Comparison of ENCODE assay signal across 8 cellular contexts in the genomic region with DNA sequence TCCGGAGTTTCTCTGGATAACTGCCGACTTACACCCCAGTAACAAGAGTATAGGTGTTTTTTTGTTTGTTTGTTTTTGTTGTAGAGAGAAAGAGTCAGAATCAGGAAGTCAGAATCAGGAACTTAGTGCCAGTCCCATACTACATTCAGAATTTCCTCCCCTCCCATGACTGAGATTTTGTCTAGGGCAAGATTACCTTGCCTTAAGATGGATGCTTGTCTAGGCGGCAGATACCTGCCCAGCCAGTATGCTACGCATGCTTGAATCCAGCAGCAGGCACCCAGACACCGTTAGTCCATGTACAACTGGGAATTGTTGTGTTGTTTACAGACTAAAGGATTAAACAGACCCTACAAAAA. TPM values are rescaled to one million over a fixed set of nuclear protein-coding genes. Genes with fewer than 3 reads are reported as not detected.
DNase-seq lines count a peak whose midpoint lies in the region; ATAC-seq and TF ChIP-seq lines count a peak whose summit lies in the region.

No MANE protein-coding gene starts in this region.

- H3K27ac ChIP-seq in AG04450 (ENCODE audit: low read depth, low read length) (peak overlapping the region; percentile 84), HL-60 (replicated peaks) (peak overlapping the region; percentile 83), neutrophil (peak overlapping the region; percentile 100)

- CTCF ChIA-PET in AG04450 (lab: Charles Lee) = interaction anchor here (1.0 to 2.1 kb wide), 6 partner anchors 10 to 401 kb away, joined by 3 to 28 read pairs (median 6); no protein-coding TSS in a partner anchor

- POLR2A ChIA-PET in AG04450 (lab: Yijun Ruan, JAX) = interaction anchor here (1.6 kb wide), 2 partner anchors 11 to 383 kb away, joined by 4 to 5 read pairs; a partner anchor contains a TSS

- no peaks in the 10 kb centered on the region for H3K27me3 ChIP-seq in AG04450 (ENCODE audit: control insufficient read depth, insufficient read depth, low read length)
- no peaks in the 10 kb centered on the region for H3K27me3 ChIP-seq in HL-60 (ENCODE audit: insufficient read depth, poor library complexity, severe bottlenecking)
- H3K27me3 ChIP-seq in neutrophil = no peaks in the 10 kb centered on the region

- peak; percentile 5; the same call in 1 of the 3 replicates for ATAC-seq in SK-N-SH treated with all-trans-retinoic acid at 6 μM for 48 hours
- peak; percentile 50 for ATAC-seq in esophagus mucosa
- no peak for ATAC-seq in GM19328 (IDR thresholded peaks at IDR 0.05; ENCODE audit: unreplicated experiment)

- H3K4me1 ChIP-seq in neutrophil (ENCODE audit: control insufficient read depth in 1 of 2, insufficient read depth in 1 of 2, low read depth in 1 of 2, low read length in 1 of 2) = peaks cover 60 to 61% of the 10 kb centered on the region in 2 experiments

- H3K9me3 ChIP-seq in AG04450 (ENCODE audit: control insufficient read depth, insufficient read depth, low read length) = no peaks in the 10 kb centered on the region
- H3K9me3 ChIP-seq in neutrophil = no peaks in the 10 kb centered on the region

- H3K36me3 ChIP-seq in neutrophil = peaks cover 48% of the 10 kb centered on the region

- H3K4me3 ChIP-seq in AG04450 (ENCODE audit: low read depth, low read length) = peak overlapping the region; percentile 59
- peak overlapping the region; percentile 48 for H3K4me3 ChIP-seq in HL-60 (replicated peaks; ENCODE audit: insufficient read depth, low read length)
- peak overlapping the region; percentile 67 to 75 for H3K4me3 ChIP-seq in neutrophil (ENCODE audit: low read depth in 1 of 2, low read length in 1 of 2)

- DNase-seq in AG04450 (ENCODE audit: low read depth, low spot score) = no peak
- peak in 1 of 2 experiments; percentile 20 for DNase-seq in HL-60 (ENCODE audit: low read depth in 1 of 2, low spot score in 1 of 2)
- no peak for DNase-seq in islet precursor cell
- no peak for DNase-seq in NCI-H446 (lab: John Stamatoyannopoulos, UW)

- TF ChIP-seq CTCF in AG04450 (IDR thresholded peaks at IDR 0.05; ENCODE audit: low read depth, low read length) (no peak), HL-60 (IDR thresholded peaks at IDR 0.05; ENCODE audit: insufficient read depth, low read length) (no peak), neutrophil (IDR thresholded peaks at IDR 0.05) (no peak)

TF ChIP-seq in SK-N-SH treated with all-trans-retinoic acid at 6 μM for 48 hours, 23 proteins besides CTCF, POLR2A, EP300 and RAD21:
- TF ChIP-seq ZC3H10 (CRISPR knock-in tag; IDR thresholded peaks at IDR 0.05) = no peak
- peak; percentile 36; the same call in 1 of the 2 replicates for TF ChIP-seq SNAI2 (CRISPR knock-in tag; IDR thresholded peaks at IDR 0.05)

RNA-seq across cellular contexts. Expression of a gene that starts 6.1 kb away (rescaled TPM):
- polyA plus RNA-seq in AG04450 (2011; rRNA removed) = 427 and 471 TPM in 2 replicates
- polyA minus RNA-seq in AG04450 (2011; rRNA and poly(A)+ RNA removed) = 378 and 632 TPM in 2 replicates
- 198 TPM for total RNA-seq in esophagus mucosa

RNA-seq across cellular contexts. Expression of a gene that starts 33.5 kb away (rescaled TPM):
- 0.16 and 0.35 TPM in 2 replicates for polyA plus RNA-seq in AG04450 (2011; rRNA removed)
- 0.30 and 0.41 TPM in 2 replicates for polyA minus RNA-seq in AG04450 (2011; rRNA and poly(A)+ RNA removed)
- 0.04 TPM for total RNA-seq in esophagus mucosa

RNA-seq across cellular contexts. Expression of a gene that starts 33.6 kb away (rescaled TPM):
- polyA plus RNA-seq in AG04450 (2011; rRNA removed) = 12.7 and 16.7 TPM in 2 replicates
- 6.7 and 12.0 TPM in 2 replicates for polyA minus RNA-seq in AG04450 (2011; rRNA and poly(A)+ RNA removed)
- 3.1 TPM for total RNA-seq in esophagus mucosa
